ENCODE assay signal across 8 cellular contexts in genomic region chr7:138979988-138980574, GRCh38. TPM values are rescaled to one million over a fixed set of nuclear protein-coding genes. Genes with fewer than 3 reads are reported as not detected.
A peak's percentile ranks its signal among the peaks of the same experiment; 100 is the strongest.
DNase-seq lines count a peak whose midpoint lies in the region; TF ChIP-seq lines count a peak whose summit lies in the region.

No MANE protein-coding gene starts in this region.

- H3K18ac ChIP-seq in H9 (ENCODE audit: insufficient read length, low read depth, low read length) (no peak overlapping the region), mesendoderm (ENCODE audit: low read length) (peak overlapping the region; percentile 77)

- H3K27me3 ChIP-seq in H9 (ENCODE audit: insufficient read depth, low read length) (no peaks in the 10 kb centered on the region; the same call in 1 of the 2 replicates), mesendoderm (ENCODE audit: insufficient read depth, low read length, poor library complexity) (no peaks in the 10 kb centered on the region)

- H3K9me3 Mint-ChIP-seq in H9, result no peaks in the 10 kb centered on the region

- TF ChIP-seq CTCF in 22Rv1 (IDR thresholded peaks at IDR 0.05) (no peak), H9 (conservative IDR thresholded peaks at IDR 0.05) (no peak), astrocyte of the spinal cord (IDR thresholded peaks at IDR 0.05; ENCODE audit: low read depth, low read length) (no peak)

- H2BK120ac ChIP-seq in H9 (ENCODE audit: low read depth, low read length, poor library complexity, severe bottlenecking) (no peak overlapping the region), mesendoderm (ENCODE audit: low read depth, low read length) (no peak overlapping the region)

- peak overlapping the region; percentile 75 for H3K9ac ChIP-seq in H9 (ENCODE audit: extremely low read depth, insufficient read length, low read length)
- peak overlapping the region; percentile 73 for H3K9ac ChIP-seq in mesendoderm (ENCODE audit: low read length)

- no CpG with 5 or more reads among the region's 9 CpGs for WGBS in H9 (ENCODE audit: extremely low coverage, insufficient read length, low lambda C conversion rate)
- WGBS in mesendoderm (ENCODE audit: extremely low coverage, insufficient coverage, low lambda C conversion rate), result no CpG with 5 or more reads among the region's 9 CpGs

- no peak overlapping the region for H2BK20ac ChIP-seq in H9 (ENCODE audit: low read depth, low read length, poor library complexity, severe bottlenecking)

- no peak overlapping the region for H3T11ph ChIP-seq in H9 (ENCODE audit: low read length)

- H3K27ac ChIP-seq in 22Rv1, result peak overlapping the region; percentile 44
- H3K27ac ChIP-seq in H9 (ENCODE audit: insufficient read length, low read depth, low read length), result no peak overlapping the region
- H3K27ac ChIP-seq in mesendoderm (ENCODE audit: low read depth, low read length), result no peak overlapping the region

- H3K23ac ChIP-seq in H9 (ENCODE audit: insufficient read length, low read depth, low read length), result no peak overlapping the region
- no peak overlapping the region for H3K23ac ChIP-seq in mesendoderm (ENCODE audit: low read length)

- H3K4me3 Mint-ChIP-seq in H9, result peak overlapping the region; percentile 89 to 94

- H2AFZ ChIP-seq in H9 (ENCODE audit: low read length), result no peak overlapping the region

- H3K79me1 ChIP-seq in H9 (ENCODE audit: insufficient read depth, low read depth, low read length, poor library complexity, severe bottlenecking) (no peaks in the 10 kb centered on the region), mesendoderm (ENCODE audit: low read length) (peaks cover 6% of the 10 kb centered on the region)

- H3K56ac ChIP-seq in H9 (ENCODE audit: insufficient read length, low read depth, low read length), result no peak overlapping the region
- H3K56ac ChIP-seq in mesendoderm (ENCODE audit: low read length), result peak overlapping the region; percentile 90

- peaks cover 13% of the 10 kb centered on the region for H3K23me2 ChIP-seq in H9 (ENCODE audit: insufficient read length, low read depth, low read length, poor library complexity, severe bottlenecking)

- no peak overlapping the region for H2BK12ac ChIP-seq in H9 (ENCODE audit: insufficient read length, low read depth, low read length)

- no peak overlapping the region for H2BK15ac ChIP-seq in H9 (ENCODE audit: low read depth, low read length)
- no peak overlapping the region for H2BK15ac ChIP-seq in mesendoderm (replicated peaks; ENCODE audit: low read depth)

- peak overlapping the region in 1 of 3 experiments; percentile 78; a peak in 2 of 7 replicates for H3K27ac Mint-ChIP-seq in H9

- H3K4me3 ChIP-seq in astrocyte of the spinal cord (ENCODE audit: low read depth, low read length), result peak overlapping the region; percentile 65
- peak overlapping the region; percentile 75 for H3K4me3 ChIP-seq in mesendoderm (ENCODE audit: low read length)

- no peak overlapping the region for H2BK5ac ChIP-seq in H9 (ENCODE audit: insufficient read length, low read length)
- H2BK5ac ChIP-seq in mesendoderm (ENCODE audit: low read length), result no peak overlapping the region

- H4K91ac ChIP-seq in H9 (ENCODE audit: insufficient read length, low read depth, low read length), result no peak overlapping the region

- peaks cover 7% of the 10 kb centered on the region for H3K27me3 Mint-ChIP-seq in H9 (ENCODE audit: low read depth)

- no peak overlapping the region for H3K4ac ChIP-seq in H9 (ENCODE audit: low read depth, low read length)
- H3K4ac ChIP-seq in mesendoderm (ENCODE audit: low read depth, low read length), result no peak overlapping the region

- H3K36me3 Mint-ChIP-seq in H9 (ENCODE audit: insufficient read depth in 1 of 3, low read depth in 3 of 3), result peaks cover 2 to 7% (median 2%) of the 10 kb centered on the region in 3 experiments; a peak in 4 of 7 replicates

- H3K4me1 ChIP-seq in H9 (ENCODE audit: insufficient read depth, low read length), result peaks cover 6% of the 10 kb centered on the region; the same call in 1 of the 2 replicates
- H3K4me1 ChIP-seq in mesendoderm (ENCODE audit: control insufficient read depth, low read depth, low read length), result peaks cover 15% of the 10 kb centered on the region

- H4K5ac ChIP-seq in H9 (ENCODE audit: insufficient read length, low read depth, low read length) (no peak overlapping the region), mesendoderm (ENCODE audit: low read length) (no peak overlapping the region)

- no peaks in the 10 kb centered on the region for H3K9me3 ChIP-seq in H9 (ENCODE audit: control insufficient read depth, low read depth, low read length)

- peak overlapping the region; percentile 96 for H3K4me2 ChIP-seq in H9 (ENCODE audit: insufficient read depth, insufficient read length, low read length)
- peak overlapping the region; percentile 89 for H3K4me2 ChIP-seq in mesendoderm (ENCODE audit: low read length)

- no peaks in the 10 kb centered on the region for H3K36me3 ChIP-seq in mesendoderm (ENCODE audit: control insufficient read depth, insufficient read depth, low read length)

- DNase-seq in H9 (no peak), astrocyte of the spinal cord (ENCODE audit: low read depth, low spot score) (peak; percentile 17), mesendoderm (no peak), Ammon's horn (ENCODE audit: low spot score) (no peak), HPDE6-E6E7 (ENCODE audit: extremely low spot score) (no peak), HK-2 (ENCODE audit: unreplicated experiment) (no peak)
- no peak for DNase-seq in stimulated activated CD4-positive, alpha-beta T cell treated with anti-CD3 and anti-CD28 coated beads, Interleukin-1b, Interleukin-23, amount 100 ng/mL, for 48 hours

- peaks cover 3% of the 10 kb centered on the region; the same call in 1 of the 2 replicates for H3K79me2 ChIP-seq in H9 (ENCODE audit: insufficient read depth, low read length)
- H3K79me2 ChIP-seq in mesendoderm (ENCODE audit: control insufficient read depth, insufficient read depth, low read length), result peaks cover 6% of the 10 kb centered on the region

- H3K4me1 Mint-ChIP-seq in H9, result peaks cover 47 to 49% of the 10 kb centered on the region in 2 experiments

- no peaks in the 10 kb centered on the region for H4K20me1 ChIP-seq in H9 (ENCODE audit: control insufficient read depth, insufficient read depth, insufficient read length)

- H2AK5ac ChIP-seq in H9 (ENCODE audit: insufficient read length, low read length) (no peak overlapping the region), mesendoderm (ENCODE audit: low read length) (no peak overlapping the region)

- in situ Hi-C loops in astrocyte of the spinal cord (cut with HindIII; ENCODE audit: low sequenced_read_pairs), result no loop called here

- H3K14ac ChIP-seq in H9 (ENCODE audit: insufficient read depth, low read length), result no peak overlapping the region

- no peak overlapping the region for H4K8ac ChIP-seq in H9 (replicated peaks; ENCODE audit: insufficient read length, low read depth, low read length)
- H4K8ac ChIP-seq in mesendoderm (ENCODE audit: low read depth, low read length), result no peak overlapping the region

RNA-seq across cellular contexts. Expression of gene KIAA1549, which starts 1.1 kb away (rescaled TPM):
- total RNA-seq in H9 (2021), result 11.4 and 11.9 TPM in 2 replicates
- polyA plus RNA-seq in mesendoderm (2013, experiment 1 of 2), result 6.7 TPM
- 6.5 TPM for polyA plus RNA-seq in mesendoderm (2013, experiment 2 of 2)

RNA-seq across cellular contexts. Expression of gene ZC3HAV1L, which starts 55.8 kb away (rescaled TPM):
- not detected in 2 replicates for total RNA-seq in H9 (2021)
- polyA plus RNA-seq in mesendoderm (2013, experiment 1 of 2), result 3.8 TPM
- polyA plus RNA-seq in mesendoderm (2013, experiment 2 of 2), result 3.6 TPM
